In the genomic region with DNA sequence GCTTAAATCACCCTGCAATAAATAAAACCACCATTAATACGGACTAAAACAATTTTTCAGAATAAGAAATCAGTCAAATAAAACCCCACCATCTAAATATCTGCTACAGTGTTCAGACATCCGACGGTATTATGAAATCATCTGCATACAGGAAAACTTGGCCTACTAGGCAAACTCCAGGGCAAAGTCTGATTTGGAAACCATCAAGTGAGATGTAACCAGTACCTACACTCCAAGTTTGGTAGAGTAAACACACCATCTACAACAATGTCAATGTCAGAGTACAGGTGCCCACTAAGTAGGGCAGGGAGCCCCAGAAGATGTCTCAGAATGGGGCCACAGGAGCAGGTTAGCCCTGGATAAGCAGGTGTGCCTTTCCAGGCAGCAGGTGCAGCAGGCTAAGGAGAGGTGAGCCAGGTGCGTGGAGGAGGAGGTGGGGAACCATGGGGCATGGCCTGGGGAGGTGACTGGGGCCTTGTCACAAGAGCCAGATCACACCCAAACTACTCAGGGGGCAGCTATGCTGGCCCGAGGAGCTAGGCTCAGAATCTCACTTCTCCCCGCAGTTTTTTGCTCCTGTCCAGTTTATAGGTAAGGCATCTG, we compare ENCODE assay signal across 9 cellular contexts. TPM values are rescaled to one million over a fixed set of nuclear protein-coding genes. Genes with fewer than 3 reads are reported as not detected.
A peak's percentile ranks its signal among the peaks of the same experiment; 100 is the strongest.
DNase-seq lines count a peak whose midpoint lies in the region; ATAC-seq and TF ChIP-seq lines count a peak whose summit lies in the region.
"Had no signal": no experiment of that assay in that cellular context is flagged by ENCODE, and none has a peak within 500 bp of the region (broad histone marks: within the 10 kb centered on the region; RNA-seq: fewer than 3 reads in every experiment).

No MANE protein-coding gene starts in this region.

- peaks cover 16% of the 10 kb centered on the region for H3K36me3 Mint-ChIP-seq in activated CD8-positive, alpha-beta T cell treated with anti-CD3 and anti-CD28 coated beads for 36 hours (ENCODE audit: low read depth)
- H3K36me3 Mint-ChIP-seq in activated CD8-positive, alpha-beta T cell treated with anti-CD3 and anti-CD28 coated beads, Interleukin-2, amount 10 ng/mL, durations not matched to agents 7 days and 5 days (ENCODE audit: low read depth), result peaks cover 25% of the 10 kb centered on the region
- peaks cover 17% of the 10 kb centered on the region for H3K36me3 Mint-ChIP-seq in activated naive CD8-positive, alpha-beta T cell treated with anti-CD3 and anti-CD28 coated beads, Interleukin-2, amount 50 U/mL, for 24 hours (ENCODE audit: low read depth)

- CTCF ChIA-PET in activated CD8-positive, alpha-beta T cell treated with anti-CD3 and anti-CD28 coated beads for 36 hours (lab: Charles Lee), result interaction anchor here (1.2 to 1.6 kb wide), 3 partner anchors 35 to 157 kb away, joined by 3 to 4 read pairs (median 3); no protein-coding TSS in a partner anchor
- CTCF ChIA-PET in activated CD8-positive, alpha-beta T cell treated with anti-CD3 and anti-CD28 coated beads, Interleukin-2, amount 10 ng/mL, durations not matched to agents 7 days and 5 days (lab: Charles Lee), result no interaction called here

- H3K4me3 Mint-ChIP-seq in activated CD8-positive, alpha-beta T cell treated with anti-CD3 and anti-CD28 coated beads for 36 hours, result no peak overlapping the region
- no peak overlapping the region for H3K4me3 Mint-ChIP-seq in activated CD8-positive, alpha-beta T cell treated with anti-CD3 and anti-CD28 coated beads, Interleukin-2, amount 10 ng/mL, durations not matched to agents 7 days and 5 days
- H3K4me3 Mint-ChIP-seq in activated naive CD8-positive, alpha-beta T cell treated with anti-CD3 and anti-CD28 coated beads, Interleukin-2, amount 50 U/mL, for 24 hours, result no peak overlapping the region

- peak overlapping the region; percentile 47 for H3K27ac Mint-ChIP-seq in activated CD8-positive, alpha-beta T cell treated with anti-CD3 and anti-CD28 coated beads for 36 hours
- H3K27ac Mint-ChIP-seq in activated CD8-positive, alpha-beta T cell treated with anti-CD3 and anti-CD28 coated beads, Interleukin-2, amount 10 ng/mL, durations not matched to agents 7 days and 5 days, result no peak overlapping the region
- H3K27ac Mint-ChIP-seq in activated naive CD8-positive, alpha-beta T cell treated with anti-CD3 and anti-CD28 coated beads, Interleukin-2, amount 50 U/mL, for 24 hours, result peak overlapping the region; percentile 5

- no peak for ATAC-seq in activated CD8-positive, alpha-beta T cell treated with anti-CD3 and anti-CD28 coated beads for 36 hours
- ATAC-seq in activated CD8-positive, alpha-beta T cell treated with anti-CD3 and anti-CD28 coated beads, Interleukin-2, amount 10 ng/mL, durations not matched to agents 7 days and 5 days, result no peak
- no peak for ATAC-seq in activated naive CD8-positive, alpha-beta T cell treated with anti-CD3 and anti-CD28 coated beads, Interleukin-2, amount 50 U/mL, for 24 hours
- no peak for ATAC-seq in GM21619 (IDR thresholded peaks at IDR 0.05; ENCODE audit: unreplicated experiment)

- H3K9ac ChIP-seq in mucosa of rectum (ENCODE audit: low read depth in 1 of 2, low read length in 2 of 2), result peak overlapping the region in 1 of 2 donors; percentile 52

- H3K27me3 ChIP-seq in mucosa of rectum (ENCODE audit: control insufficient read depth in 2 of 2, insufficient read depth in 2 of 2, low read length in 2 of 2) (no peaks in the 10 kb centered on the region), tibial artery (no peaks in the 10 kb centered on the region)

- DNase-seq in activated CD8-positive, alpha-beta T cell treated with anti-CD3 and anti-CD28 coated beads for 36 hours, result no peak
- no peak for DNase-seq in activated CD8-positive, alpha-beta T cell treated with anti-CD3 and anti-CD28 coated beads, Interleukin-2, amount 10 ng/mL, durations not matched to agents 7 days and 5 days
- DNase-seq in activated naive CD8-positive, alpha-beta T cell treated with anti-CD3 and anti-CD28 coated beads, Interleukin-2, amount 50 U/mL, for 24 hours, result no peak
- DNase-seq in tibial artery, result no peak
- no peak for DNase-seq in activated CD8-positive, alpha-beta memory T cell treated with anti-CD3 and anti-CD28 coated beads, Interleukin-2, amount 50 U/mL, for 4 hours
- DNase-seq in SKM-1 treated with dmso at 0.1 percent for 144 hours (lab: John Stamatoyannopoulos, UW; ENCODE audit: unreplicated experiment), result no peak
- DNase-seq: activated CD4-positive, alpha-beta T cell treated with anti-CD3 and anti-CD28 coated beads, Interleukin-2, amount 50 U/mL, for 1 hour had no signal

- H3K9me3 Mint-ChIP-seq in activated CD8-positive, alpha-beta T cell treated with anti-CD3 and anti-CD28 coated beads for 36 hours, result no peaks in the 10 kb centered on the region
- no peaks in the 10 kb centered on the region for H3K9me3 Mint-ChIP-seq in activated CD8-positive, alpha-beta T cell treated with anti-CD3 and anti-CD28 coated beads, Interleukin-2, amount 10 ng/mL, durations not matched to agents 7 days and 5 days (ENCODE audit: insufficient read depth)
- no peaks in the 10 kb centered on the region for H3K9me3 Mint-ChIP-seq in activated naive CD8-positive, alpha-beta T cell treated with anti-CD3 and anti-CD28 coated beads, Interleukin-2, amount 50 U/mL, for 24 hours

- no peak for TF ChIP-seq CTCF in activated CD8-positive, alpha-beta T cell treated with anti-CD3 and anti-CD28 coated beads for 36 hours (IDR thresholded peaks at IDR 0.05)
- no peak for TF ChIP-seq CTCF in tibial artery (IDR thresholded peaks at IDR 0.05)

- no peaks in the 10 kb centered on the region for H3K27me3 Mint-ChIP-seq in activated CD8-positive, alpha-beta T cell treated with anti-CD3 and anti-CD28 coated beads for 36 hours
- no peaks in the 10 kb centered on the region for H3K27me3 Mint-ChIP-seq in activated CD8-positive, alpha-beta T cell treated with anti-CD3 and anti-CD28 coated beads, Interleukin-2, amount 10 ng/mL, durations not matched to agents 7 days and 5 days (ENCODE audit: low read depth)
- H3K27me3 Mint-ChIP-seq in activated naive CD8-positive, alpha-beta T cell treated with anti-CD3 and anti-CD28 coated beads, Interleukin-2, amount 50 U/mL, for 24 hours, result no peaks in the 10 kb centered on the region

- no peaks in the 10 kb centered on the region for H3K9me3 ChIP-seq in mucosa of rectum (ENCODE audit: control insufficient read depth in 2 of 2, low read length in 2 of 2)
- no peaks in the 10 kb centered on the region for H3K9me3 ChIP-seq in tibial artery

- intact Hi-C loops in activated CD8-positive, alpha-beta T cell treated with anti-CD3 and anti-CD28 coated beads for 36 hours (cut with micrococcal nuclease), result no loop called here
- intact Hi-C loops in tibial artery (cut with DNase I; ENCODE audit: low total_unique reads), result no loop called here

- H3K4me3 ChIP-seq in mucosa of rectum (ENCODE audit: low read length in 2 of 2), result no peak overlapping the region
- no peak overlapping the region for H3K4me3 ChIP-seq in tibial artery

- H3K36me3 ChIP-seq in mucosa of rectum (ENCODE audit: control insufficient read depth in 2 of 2, insufficient read depth in 2 of 2, low read length in 2 of 2) (peaks cover 0 to 6% of the 10 kb centered on the region in 2 donors), tibial artery (no peaks in the 10 kb centered on the region)

- peaks cover 85% of the 10 kb centered on the region for H3K4me1 Mint-ChIP-seq in activated CD8-positive, alpha-beta T cell treated with anti-CD3 and anti-CD28 coated beads for 36 hours (ENCODE audit: low read depth)
- H3K4me1 Mint-ChIP-seq in activated CD8-positive, alpha-beta T cell treated with anti-CD3 and anti-CD28 coated beads, Interleukin-2, amount 10 ng/mL, durations not matched to agents 7 days and 5 days (ENCODE audit: low read depth), result peaks cover 51% of the 10 kb centered on the region
- peaks cover 83% of the 10 kb centered on the region for H3K4me1 Mint-ChIP-seq in activated naive CD8-positive, alpha-beta T cell treated with anti-CD3 and anti-CD28 coated beads, Interleukin-2, amount 50 U/mL, for 24 hours

- H3K27ac ChIP-seq in mucosa of rectum (ENCODE audit: low read depth in 2 of 2, low read length in 2 of 2) (peak overlapping the region; percentile 79 to 80), tibial artery (peak overlapping the region; percentile 85 to 88)

- peaks cover 35 to 43% of the 10 kb centered on the region in 2 donors for H3K4me1 ChIP-seq in mucosa of rectum (ENCODE audit: control insufficient read depth in 2 of 2, insufficient read depth in 2 of 2, low read length in 2 of 2)
- H3K4me1 ChIP-seq in tibial artery, result peaks cover 0 to 97% (median 81%) of the 10 kb centered on the region in 4 donors

- POLR2A ChIA-PET in activated CD8-positive, alpha-beta T cell treated with anti-CD3 and anti-CD28 coated beads for 36 hours (lab: Charles Lee), result no interaction called here
- POLR2A ChIA-PET in activated CD8-positive, alpha-beta T cell treated with anti-CD3 and anti-CD28 coated beads, Interleukin-2, amount 10 ng/mL, durations not matched to agents 7 days and 5 days (lab: Charles Lee), result interaction anchor here (0.6 kb wide), 1 partner anchor 25 kb away, joined by 3 read pairs; no protein-coding TSS in a partner anchor

RNA-seq across cellular contexts. Expression of gene CAPZB, which starts 59.6 kb away (rescaled TPM):
- 100 to 1,000 TPM; 335 to 340 TPM for total RNA-seq in activated CD8-positive, alpha-beta T cell treated with anti-CD3 and anti-CD28 coated beads for 36 hours
- total RNA-seq in activated CD8-positive, alpha-beta T cell treated with anti-CD3 and anti-CD28 coated beads, Interleukin-2, amount 10 ng/mL, durations not matched to agents 7 days and 5 days, result 100 to 1,000 TPM; 492 to 518 TPM
